18 cellular contexts compared by ENCODE assay signal in the genomic region with DNA sequence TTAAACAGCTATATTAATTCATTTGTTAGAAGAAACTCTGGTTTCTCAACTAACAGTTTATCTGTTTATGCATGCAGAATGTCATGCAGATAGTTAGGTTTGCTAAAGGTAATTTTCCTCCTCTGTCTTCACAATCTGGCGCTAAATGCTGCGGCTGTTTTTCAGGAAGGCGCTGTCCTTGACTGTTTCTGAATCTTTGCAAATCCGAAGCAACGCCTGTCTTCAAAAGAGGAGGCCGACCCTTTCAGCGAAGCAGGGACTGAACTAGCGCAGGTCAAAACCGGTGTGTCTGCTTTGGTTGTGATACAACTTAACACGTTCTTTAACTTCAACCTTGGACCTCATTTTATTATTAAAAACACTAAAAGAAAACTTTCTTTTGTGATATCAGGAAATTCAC.
"Had no signal": no experiment of that assay in that cellular context is flagged by ENCODE, and none has a peak within 500 bp of the region (broad histone marks: within the 10 kb centered on the region; RNA-seq: fewer than 3 reads in every experiment).

No MANE protein-coding gene starts in this region.

- H3K4me3 Mint-ChIP-seq: natural killer cell treated with Interleukin-12 subunit alpha and Interleukin-12 subunit beta and Interleukin-15 and Interleukin-18, amount 100 ng/mL, for 72 hours; stimulated activated naive CD8-positive, alpha-beta T cell treated with anti-CD3 and anti-CD28 coated beads, Interleukin-15, Interleukin-2, amounts not matched to agents 100 ng/mL and 50 ng/mL, for 24 hours; T-helper 17 cell had no signal

- H3K27ac ChIP-seq: brain microvascular endothelial cell, hepatocyte, psoas muscle, right lobe of liver, suprapubic skin, upper lobe of left lung, WERI-Rb-1 had no signal

- H3K27me3 Mint-ChIP-seq: stimulated activated naive CD8-positive, alpha-beta T cell treated with anti-CD3 and anti-CD28 coated beads, Interleukin-15, Interleukin-2, amounts not matched to agents 100 ng/mL and 50 ng/mL, for 24 hours had no signal

- DNase-seq: activated CD4-positive, alpha-beta T cell treated with anti-CD3 and anti-CD28 coated beads, Interleukin-2, amount 50 U/mL, for 48 hours; activated effector memory CD4-positive, alpha-beta T cell treated with Interleukin-2 at 50 U/mL for 16 hours; activated naive CD4-positive, alpha-beta T cell treated with anti-CD3 and anti-CD28 coated beads, Interleukin-2, amount 50 U/mL, for 16 hours; activated T-cell treated with anti-CD3 and anti-CD28 coated beads, Interleukin-2, amount 50 U/mL, for 1 hour; brain microvascular endothelial cell; dermis blood vessel endothelial cell; kidney; mesendoderm; right lobe of liver; T-helper 17 cell; upper lobe of left lung had no signal

- H3K4me3 ChIP-seq: hepatocyte, psoas muscle, right lobe of liver, suprapubic skin, upper lobe of left lung had no signal

- ATAC-seq: esophagus mucosa; natural killer cell treated with Interleukin-12 subunit alpha and Interleukin-12 subunit beta and Interleukin-15 and Interleukin-18, amount 100 ng/mL, for 72 hours; right lobe of liver; T-helper 17 cell had no signal

- H3K27ac Mint-ChIP-seq: natural killer cell treated with Interleukin-12 subunit alpha and Interleukin-12 subunit beta and Interleukin-15 and Interleukin-18, amount 100 ng/mL, for 72 hours; stimulated activated naive CD8-positive, alpha-beta T cell treated with anti-CD3 and anti-CD28 coated beads, Interleukin-15, Interleukin-2, amounts not matched to agents 100 ng/mL and 50 ng/mL, for 24 hours; T-helper 17 cell had no signal

- H3K36me3 Mint-ChIP-seq: natural killer cell treated with Interleukin-12 subunit alpha and Interleukin-12 subunit beta and Interleukin-15 and Interleukin-18, amount 100 ng/mL, for 72 hours had no signal

- H3K36me3 ChIP-seq: brain microvascular endothelial cell, right lobe of liver, suprapubic skin, upper lobe of left lung, WERI-Rb-1 had no signal

- H3K27me3 ChIP-seq: brain microvascular endothelial cell, hepatocyte, right lobe of liver, suprapubic skin, upper lobe of left lung had no signal

- H3K4me1 ChIP-seq: right lobe of liver had no signal

- H3K4me1 Mint-ChIP-seq: T-helper 17 cell had no signal

- H3K9me3 ChIP-seq: psoas muscle, right lobe of liver, suprapubic skin, upper lobe of left lung had no signal
